In genomic region chr2:220014961-220015360, GRCh38 we compare ENCODE assay signal across 6 cellular contexts.
"Had no signal": no experiment of that assay in that cellular context is flagged by ENCODE, and none has a peak within 500 bp of the region (broad histone marks: within the 10 kb centered on the region; RNA-seq: fewer than 3 reads in every experiment).

No MANE protein-coding gene starts in this region.

- H3K4me3 ChIP-seq: K562 had no signal

- H3K9ac ChIP-seq: KMS-11 had no signal

- ATAC-seq: K562 had no signal

- FAIRE-seq: HTR-8/SVneo, K562 had no signal

- H3K4me2 ChIP-seq: KMS-11 had no signal

- DNase-seq: KBM-7, KG1 had no signal

- H3K27ac ChIP-seq: HL-60, KMS-11 had no signal
